Comparison of ENCODE assay signal across 23 cellular contexts in the genomic region with DNA sequence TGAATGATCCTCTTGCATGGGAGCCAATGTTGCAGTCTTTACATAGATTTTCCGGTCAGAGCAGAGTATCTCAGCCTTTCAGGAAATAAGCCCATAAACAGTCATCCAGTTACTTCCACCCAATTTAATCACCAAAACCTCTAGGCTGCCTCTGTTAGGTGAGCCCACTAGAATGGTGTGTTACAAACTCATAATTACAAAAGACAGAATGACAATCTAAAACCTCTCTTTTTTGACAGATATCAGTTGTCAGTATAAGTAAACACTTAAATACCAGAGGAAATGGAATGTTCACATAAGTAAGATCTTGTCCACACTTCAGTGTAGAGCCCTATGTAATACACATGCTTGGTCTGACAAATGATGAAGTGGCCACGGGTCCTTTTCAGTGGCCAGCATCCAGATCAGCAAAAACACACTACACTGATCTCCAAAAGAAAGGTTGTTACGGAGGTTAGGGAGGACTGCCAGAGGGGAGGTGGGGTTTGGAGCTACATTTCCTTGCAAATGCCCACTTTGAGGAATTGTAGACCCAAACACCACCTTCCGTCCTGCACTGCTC.
DNase-seq lines count a peak whose midpoint lies in the region; ATAC-seq and TF ChIP-seq lines count a peak whose summit lies in the region.
"Had no signal": no experiment of that assay in that cellular context is flagged by ENCODE, and none has a peak within 500 bp of the region (broad histone marks: within the 10 kb centered on the region; RNA-seq: fewer than 3 reads in every experiment).

No MANE protein-coding gene starts in this region.

- DNase-seq in GM13976 (ENCODE audit: low spot score) (peak; percentile 22), KBM-7 (peak; percentile 13), PC-3 (peak; percentile 24), nephron progenitor cell (no peak), coronary artery (ENCODE audit: low spot score) (no peak), DMS79 (lab: John Stamatoyannopoulos, UW) (no peak), suprapubic skin (ENCODE audit: low spot score in 2 of 2) (no peak)
- DNase-seq: activated CD4-positive, CD25-positive, alpha-beta regulatory T cell treated with anti-CD3 and anti-CD28 coated beads, Interleukin-2, amount 50 U/mL, for 72 hours; activated naive CD8-positive, alpha-beta T cell treated with anti-CD3 and anti-CD28 coated beads for 36 hours; body of pancreas; CD8-positive, alpha-beta T cell; effector memory CD8-positive, alpha-beta T cell; islet precursor cell; lower lobe of right lung; NCI-H2171 treated with DMSO at 0.1 percent for 48 hours; NCI-H748 treated with DMSO at 0.1 percent for 48 hours; occipital lobe; retina; SHP77; stimulated activated CD4-positive, alpha-beta T cell treated with anti-CD3 and anti-CD28 coated beads, Interleukin-4, amount 100 ng/mL, for 24 hours; transverse colon had no signal

- H3K36me3 ChIP-seq in PC-3 (ENCODE audit: low read depth, low read length) (no peaks in the 10 kb centered on the region), suprapubic skin (no peaks in the 10 kb centered on the region)
- H3K36me3 ChIP-seq: gastroesophageal sphincter, lower lobe of right lung, transverse colon had no signal

- ATAC-seq in PC-3: peak; percentile 54
- ATAC-seq: body of pancreas; CD8-positive, alpha-beta T cell; effector memory CD8-positive, alpha-beta T cell; gastroesophageal sphincter; lower lobe of right lung had no signal

- peaks cover 9% of the 10 kb centered on the region for H3K4me1 Mint-ChIP-seq in nephron progenitor cell

- POLR2A ChIA-PET in PC-3 (lab: Charles Lee; ENCODE audit: unreplicated experiment): no interaction called here

- TF ChIP-seq CTCF in GM13976 (IDR thresholded peaks at IDR 0.05; ENCODE audit: borderline replicate concordance, control extremely low read depth, extremely low read depth, insufficient read depth, missing control alignments) (no peak), PC-3 (conservative IDR thresholded peaks at IDR 0.05; ENCODE audit: low read depth, low read length) (no peak), nephron progenitor cell (IDR thresholded peaks at IDR 0.05) (no peak), coronary artery (IDR thresholded peaks at IDR 0.05) (no peak), suprapubic skin (IDR thresholded peaks at IDR 0.05) (no peak)

- WGBS in suprapubic skin: 81% methylated on average over 4 of the region's 4 CpGs

- no peaks in the 10 kb centered on the region for H3K36me3 Mint-ChIP-seq in nephron progenitor cell (ENCODE audit: low read depth)
- H3K36me3 Mint-ChIP-seq: activated naive CD8-positive, alpha-beta T cell treated with anti-CD3 and anti-CD28 coated beads for 36 hours; CD8-positive, alpha-beta T cell had no signal

- H3K79me2 ChIP-seq in PC-3 (ENCODE audit: low read length): no peaks in the 10 kb centered on the region

- no TSS peak for BruUV-seq in PC-3 (replicated peaks; lab: Mats Ljungman, UMichigan)

- TF ChIP-seq POLR2A in suprapubic skin (IDR thresholded peaks at IDR 0.05): no peak

- peak overlapping the region; percentile 37 for H3K27ac Mint-ChIP-seq in nephron progenitor cell
- H3K27ac Mint-ChIP-seq: activated naive CD8-positive, alpha-beta T cell treated with anti-CD3 and anti-CD28 coated beads for 36 hours; CD8-positive, alpha-beta T cell; effector memory CD8-positive, alpha-beta T cell; stimulated activated naive CD8-positive, alpha-beta T cell treated with anti-CD3 and anti-CD28 coated beads, Interleukin-15, Interleukin-2, amounts not matched to agents 100 ng/mL and 50 ng/mL, for 24 hours had no signal

- no peak overlapping the region for H3K4me3 Mint-ChIP-seq in nephron progenitor cell
- H3K4me3 Mint-ChIP-seq: activated naive CD8-positive, alpha-beta T cell treated with anti-CD3 and anti-CD28 coated beads for 36 hours; CD8-positive, alpha-beta T cell; effector memory CD8-positive, alpha-beta T cell; stimulated activated naive CD8-positive, alpha-beta T cell treated with anti-CD3 and anti-CD28 coated beads, Interleukin-15, Interleukin-2, amounts not matched to agents 100 ng/mL and 50 ng/mL, for 24 hours had no signal

- intact Hi-C loops in PC-3 (cut with micrococcal nuclease): no loop called here

- H2AFZ ChIP-seq in PC-3 (ENCODE audit: low read length): no peak overlapping the region

- H3K9me3 ChIP-seq in PC-3 (ENCODE audit: low read length) (no peaks in the 10 kb centered on the region), suprapubic skin (no peaks in the 10 kb centered on the region)
- H3K9me3 ChIP-seq: body of pancreas, gastroesophageal sphincter, lower lobe of right lung, transverse colon had no signal

- no peaks in the 10 kb centered on the region for H3F3A ChIP-seq in PC-3 (ENCODE audit: low read length, unreplicated experiment)

- H3K27ac ChIP-seq in PC-3 (ENCODE audit: low read length) (no peak overlapping the region), coronary artery (no peak overlapping the region), suprapubic skin (no peak overlapping the region)
- H3K27ac ChIP-seq: body of pancreas, gastroesophageal sphincter, lower lobe of right lung, transverse colon had no signal

- no peaks in the 10 kb centered on the region for H4K20me1 ChIP-seq in PC-3 (ENCODE audit: low read length)

- H3K4me3 ChIP-seq in PC-3 (ENCODE audit: low read length) (no peak overlapping the region), coronary artery (no peak overlapping the region), suprapubic skin (no peak overlapping the region)
- H3K4me3 ChIP-seq: body of pancreas, gastroesophageal sphincter, lower lobe of right lung, transverse colon had no signal

- H3K27me3 ChIP-seq in PC-3 (ENCODE audit: low read length) (no peaks in the 10 kb centered on the region), suprapubic skin (no peaks in the 10 kb centered on the region)
- H3K27me3 ChIP-seq: body of pancreas, transverse colon had no signal

- no peak overlapping the region for H3K4me2 ChIP-seq in PC-3 (ENCODE audit: low read length)

- peaks cover 5% of the 10 kb centered on the region for H3K9me3 Mint-ChIP-seq in nephron progenitor cell
- H3K9me3 Mint-ChIP-seq: activated naive CD8-positive, alpha-beta T cell treated with anti-CD3 and anti-CD28 coated beads for 36 hours; CD8-positive, alpha-beta T cell; effector memory CD8-positive, alpha-beta T cell; stimulated activated naive CD8-positive, alpha-beta T cell treated with anti-CD3 and anti-CD28 coated beads, Interleukin-15, Interleukin-2, amounts not matched to agents 100 ng/mL and 50 ng/mL, for 24 hours had no signal

- H3K4me1 ChIP-seq in PC-3 (ENCODE audit: insufficient read depth, low read length) (peaks cover 6% of the 10 kb centered on the region; the same call in 1 of the 2 replicates), suprapubic skin (no peaks in the 10 kb centered on the region)
- H3K4me1 ChIP-seq: body of pancreas, gastroesophageal sphincter, transverse colon had no signal

- in situ Hi-C loops in GM13976 (cut with MboI; ENCODE audit: low sequenced_read_pairs, unreplicated experiment): no loop called here
- in situ Hi-C loops in KBM-7 (cut with MboI; ENCODE audit: low pct_unique_long_range_greater_than_20kb, low sequenced_read_pairs): no loop called here

- no peaks in the 10 kb centered on the region for H3K9me2 ChIP-seq in PC-3 (replicated peaks; ENCODE audit: low read length)

- peaks cover 22% of the 10 kb centered on the region for H3K27me3 Mint-ChIP-seq in nephron progenitor cell (ENCODE audit: low read depth, poor library complexity)

- no peak for TF ChIP-seq EP300 in suprapubic skin (IDR thresholded peaks at IDR 0.05)

- CTCF ChIA-PET in PC-3 (lab: Charles Lee): no interaction called here

- H3K9ac ChIP-seq in PC-3 (ENCODE audit: low read length): no peak overlapping the region

Comparison
In these comparisons a context has a peak if more than half of its experiments do, and no peak if none do; other contexts are left out.
1. DNase-seq: peak in GM13976 (single experiment), KBM-7 (single experiment) and PC-3 (single experiment); none in nephron progenitor cell (single experiment), coronary artery (single experiment), DMS79 (single experiment) and suprapubic skin (0 of 2).